In genomic region chr10:78894841-78895195, GRCh38 we compare ENCODE assay signal across 27 cellular contexts.
DNase-seq lines count a peak whose midpoint lies in the region; ATAC-seq and TF ChIP-seq lines count a peak whose summit lies in the region.
"Had no signal": no experiment of that assay in that cellular context is flagged by ENCODE, and none has a peak within 500 bp of the region (broad histone marks: within the 10 kb centered on the region; RNA-seq: fewer than 3 reads in every experiment).

No MANE protein-coding gene starts in this region.

- peaks cover 8% of the 10 kb centered on the region for H3K4me1 Mint-ChIP-seq in progenitor cell of endocrine pancreas (ENCODE audit: low read depth)
- H3K4me1 Mint-ChIP-seq in MCF 10A (ENCODE audit: insufficient read depth, unreplicated experiment) = no peaks in the 10 kb centered on the region
- H3K4me1 Mint-ChIP-seq: natural killer cell had no signal

- peak; percentile 72 for DNase-seq in DMS53 treated with DMSO at 0.1 percent for 48 hours (lab: John Stamatoyannopoulos, UW; ENCODE audit: unreplicated experiment)
- DNase-seq in NCI-H146 treated with DMSO at 0.1 percent for 48 hours (lab: John Stamatoyannopoulos, UW; ENCODE audit: unreplicated experiment) = peak; percentile 81
- peak; percentile 45 for DNase-seq in epithelial cell of esophagus (ENCODE audit: low read depth)
- DNase-seq in progenitor cell of endocrine pancreas (ENCODE audit: low spot score, unreplicated experiment) = peak; percentile 4
- DNase-seq in NCI-H524 treated with DMSO at 0.1 percent for 48 hours (lab: John Stamatoyannopoulos, UW) = no peak
- DNase-seq in left ventricle myocardium superior = no peak
- DNase-seq in MCF 10A (ENCODE audit: unreplicated experiment) = no peak
- DNase-seq in SW 1271 (lab: John Stamatoyannopoulos, UW) = no peak
- DNase-seq: activated CD4-positive, alpha-beta T cell treated with anti-CD3 and anti-CD28 coated beads, Interleukin-2, amount 10 ng/mL, durations not matched to agents 24 days and 14 days; activated T-cell treated with anti-CD3 and anti-CD28 coated beads for 4 hours; effector memory CD8-positive, alpha-beta T cell; erythroblast; GOT3; HFFc6; left ventricle myocardium inferior; natural killer cell; NCI-H2081 treated with DMSO at 0.1 percent for 48 hours; NCI-H2227 treated with DMSO at 0.1 percent for 48 hours; stimulated activated naive B cell treated with anti-CD40 and anti-IgM and Interleukin-4, amounts not matched to agents 10 μg/mL and 1 μg/mL and 100 μg/mL, for 72 hours; T-cell; upper lobe of right lung had no signal

- ATAC-seq in left ventricle myocardium superior = no peak
- ATAC-seq: effector memory CD8-positive, alpha-beta T cell; natural killer cell; stimulated activated naive B cell treated with anti-CD40 and anti-IgM and Interleukin-4, amounts not matched to agents 10 μg/mL and 1 μg/mL and 100 μg/mL, for 72 hours; T-cell; upper lobe of right lung had no signal

- H3K9me3 Mint-ChIP-seq in progenitor cell of endocrine pancreas (ENCODE audit: low read depth) (no peaks in the 10 kb centered on the region), MCF 10A (ENCODE audit: unreplicated experiment) (no peaks in the 10 kb centered on the region)
- H3K9me3 Mint-ChIP-seq: activated T-helper 2 cell treated with anti-CD3 and anti-CD28 coated beads, Interferon-gamma antibody, Interleukin-2, Interleukin-4, amounts not matched to agents 10 μg/mL and 5 μg/mL and 100 μg/mL, durations not matched to agents 14 hours and 24 hours and 36 hours; effector memory CD8-positive, alpha-beta T cell; HFFc6; natural killer cell; T-cell; WTC11 had no signal

- H3K36me3 Mint-ChIP-seq in progenitor cell of endocrine pancreas (ENCODE audit: insufficient read depth) = no peaks in the 10 kb centered on the region
- peaks cover 6% of the 10 kb centered on the region for H3K36me3 Mint-ChIP-seq in MCF 10A (ENCODE audit: insufficient read depth, unreplicated experiment)
- H3K36me3 Mint-ChIP-seq: activated naive CD8-positive, alpha-beta T cell; natural killer cell; stimulated activated naive B cell treated with anti-CD40 and anti-IgM and Interleukin-4, amounts not matched to agents 10 μg/mL and 1 μg/mL and 100 μg/mL, for 72 hours; T-cell; WTC11 had no signal

- BruUV-seq in MCF 10A (replicated peaks; lab: Mats Ljungman, UMichigan) = no TSS peak

- H3K27me3 Mint-ChIP-seq in progenitor cell of endocrine pancreas (peaks cover 33% of the 10 kb centered on the region), MCF 10A (ENCODE audit: insufficient read depth, unreplicated experiment) (peaks cover 25% of the 10 kb centered on the region)
- H3K27me3 Mint-ChIP-seq: activated naive CD8-positive, alpha-beta T cell had no signal

- no peak overlapping the region for H3K4me3 ChIP-seq in epithelial cell of esophagus (ENCODE audit: low read length)
- H3K4me3 ChIP-seq: breast epithelium, K562, left ventricle myocardium inferior, SJSA1, upper lobe of right lung had no signal

- CTCF ChIA-PET in MCF 10A (lab: Yijun Ruan, JAX) = interaction anchor here (0.9 kb wide), 1 partner anchor 34 kb away, joined by 3 read pairs; no protein-coding TSS in a partner anchor

- POLR2A ChIA-PET in MCF 10A (lab: Yijun Ruan, JAX) = interaction anchor here (0.7 kb wide), 1 partner anchor 595 kb away, joined by 3 read pairs; no protein-coding TSS in a partner anchor

- TF ChIP-seq CTCF in epithelial cell of esophagus (IDR thresholded peaks at IDR 0.05; ENCODE audit: insufficient read depth, low read depth, low read length, missing control alignments) (no peak), progenitor cell of endocrine pancreas (IDR thresholded peaks at IDR 0.05; ENCODE audit: unreplicated experiment) (no peak), MCF 10A (IDR thresholded peaks at IDR 0.05; ENCODE audit: unreplicated experiment) (no peak)

- no peak overlapping the region for H3K4me3 Mint-ChIP-seq in progenitor cell of endocrine pancreas (ENCODE audit: low read depth)
- no peak overlapping the region for H3K4me3 Mint-ChIP-seq in MCF 10A (ENCODE audit: unreplicated experiment)
- H3K4me3 Mint-ChIP-seq: activated CD4-positive, alpha-beta T cell treated with anti-CD3 and anti-CD28 coated beads, Interleukin-2, amount 10 ng/mL, durations not matched to agents 24 days and 14 days; activated naive CD8-positive, alpha-beta T cell; effector memory CD8-positive, alpha-beta T cell; HFFc6; natural killer cell; stimulated activated naive B cell treated with anti-CD40 and anti-IgM and Interleukin-4, amounts not matched to agents 10 μg/mL and 1 μg/mL and 100 μg/mL, for 72 hours; T-cell; WTC11 had no signal

- intact Hi-C loops in left ventricle myocardium superior (cut with micrococcal nuclease) (no loop called here), MCF 10A (cut with micrococcal nuclease) (no loop called here)

- no peak overlapping the region for H3K27ac Mint-ChIP-seq in progenitor cell of endocrine pancreas
- H3K27ac Mint-ChIP-seq in MCF 10A (ENCODE audit: low read depth, unreplicated experiment) = no peak overlapping the region
- H3K27ac Mint-ChIP-seq: activated CD4-positive, alpha-beta T cell treated with anti-CD3 and anti-CD28 coated beads, Interleukin-2, amount 10 ng/mL, durations not matched to agents 24 days and 14 days; activated naive CD8-positive, alpha-beta T cell; activated T-helper 2 cell treated with anti-CD3 and anti-CD28 coated beads, Interferon-gamma antibody, Interleukin-2, Interleukin-4, amounts not matched to agents 10 μg/mL and 5 μg/mL and 100 μg/mL, durations not matched to agents 14 hours and 24 hours and 36 hours; effector memory CD8-positive, alpha-beta T cell; HFFc6; natural killer cell; stimulated activated naive B cell treated with anti-CD40 and anti-IgM and Interleukin-4, amounts not matched to agents 10 μg/mL and 1 μg/mL and 100 μg/mL, for 72 hours; T-cell; WTC11 had no signal

Comparison
In these comparisons a context has a peak if more than half of its experiments do, and no peak if none do; other contexts are left out.
1. DNase-seq: peak in DMS53 treated with DMSO at 0.1 percent for 48 hours (single experiment), NCI-H146 treated with DMSO at 0.1 percent for 48 hours (single experiment), epithelial cell of esophagus (single experiment) and progenitor cell of endocrine pancreas (single experiment); none in NCI-H524 treated with DMSO at 0.1 percent for 48 hours (single experiment), left ventricle myocardium superior (single experiment), MCF 10A (single experiment) and SW 1271 (0 of 2).